In the genomic region with DNA sequence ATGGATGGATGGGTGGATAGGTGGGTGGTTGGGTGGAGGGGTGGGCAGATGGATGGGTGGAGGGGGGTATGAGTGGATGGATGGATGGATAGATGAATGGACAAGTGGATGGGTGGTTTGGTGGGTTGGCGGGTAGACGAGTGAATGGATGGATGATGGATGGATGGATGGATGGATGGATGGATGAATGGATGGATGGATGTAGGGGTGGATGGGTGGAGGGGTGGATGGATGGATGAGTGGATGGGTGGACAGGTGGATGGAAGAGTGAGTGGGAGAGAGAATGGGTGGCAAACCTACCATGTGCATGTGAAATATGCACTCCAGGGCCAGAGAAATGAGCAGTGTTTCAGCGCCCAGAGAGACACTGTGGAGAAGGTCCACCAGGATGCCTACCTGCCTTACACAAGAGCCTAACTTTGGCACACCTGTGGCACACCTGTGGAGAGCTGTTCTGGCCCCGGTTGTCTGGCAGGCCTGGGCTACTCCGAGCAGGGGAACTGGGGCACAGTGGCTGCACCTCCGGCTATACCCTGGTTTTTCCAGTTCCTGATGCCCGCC, we compare ENCODE assay signal across 14 cellular contexts. TPM values are rescaled to one million over a fixed set of nuclear protein-coding genes. Genes with fewer than 3 reads are reported as not detected.
DNase-seq lines count a peak whose midpoint lies in the region; ATAC-seq and TF ChIP-seq lines count a peak whose summit lies in the region.
"Had no signal": no experiment of that assay in that cellular context is flagged by ENCODE, and none has a peak within 500 bp of the region (broad histone marks: within the 10 kb centered on the region; RNA-seq: fewer than 3 reads in every experiment).

No MANE protein-coding gene starts in this region.

- H3K4me3 ChIP-seq in cardiac muscle cell: no peak overlapping the region
- H3K4me3 ChIP-seq: esophagus muscularis mucosa had no signal

- H3K4me1 Mint-ChIP-seq in endothelial cell (ENCODE audit: unreplicated experiment): peaks cover 75% of the 10 kb centered on the region
- H3K4me1 Mint-ChIP-seq in mesothelial cell of epicardium: peaks cover 78% of the 10 kb centered on the region
- H3K4me1 Mint-ChIP-seq: CD4-positive, CD25-positive, alpha-beta regulatory T cell had no signal

- no peaks in the 10 kb centered on the region for H3K9me3 ChIP-seq in cardiac muscle cell (ENCODE audit: low read depth)
- H3K9me3 ChIP-seq: esophagus muscularis mucosa had no signal

- H3K4me1 ChIP-seq in cardiac muscle cell (ENCODE audit: low read depth): peaks cover 76% of the 10 kb centered on the region

- TF ChIP-seq CTCF in cardiac muscle cell (IDR thresholded peaks at IDR 0.05; ENCODE audit: low read depth, low read length): no peak
- no peak for TF ChIP-seq CTCF in endothelial cell (IDR thresholded peaks at IDR 0.05; ENCODE audit: unreplicated experiment)
- no peak for TF ChIP-seq CTCF in mesothelial cell of epicardium (IDR thresholded peaks at IDR 0.05; ENCODE audit: unreplicated experiment)
- no peak for TF ChIP-seq CTCF in GM10266 (IDR thresholded peaks at IDR 0.05; ENCODE audit: control insufficient read depth, insufficient read depth, low read depth, missing control alignments)

- no peaks in the 10 kb centered on the region for H3K27me3 ChIP-seq in cardiac muscle cell
- H3K27me3 ChIP-seq: esophagus muscularis mucosa had no signal

- H3K27ac Mint-ChIP-seq in endothelial cell (ENCODE audit: unreplicated experiment): no peak overlapping the region
- peak overlapping the region; percentile 100 for H3K27ac Mint-ChIP-seq in mesothelial cell of epicardium
- H3K27ac Mint-ChIP-seq: activated CD8-positive, alpha-beta T cell treated with anti-CD3 and anti-CD28 coated beads for 36 hours; CD4-positive, CD25-positive, alpha-beta regulatory T cell had no signal

- intact Hi-C loops in left cardiac atrium (cut with DNase I): no loop called here

- H3K4me3 Mint-ChIP-seq in endothelial cell (ENCODE audit: unreplicated experiment): peak overlapping the region; percentile 79
- no peak overlapping the region for H3K4me3 Mint-ChIP-seq in mesothelial cell of epicardium
- H3K4me3 Mint-ChIP-seq: activated CD8-positive, alpha-beta T cell treated with anti-CD3 and anti-CD28 coated beads for 36 hours; CD4-positive, CD25-positive, alpha-beta regulatory T cell had no signal

- peaks cover 49% of the 10 kb centered on the region for H3K36me3 Mint-ChIP-seq in endothelial cell (ENCODE audit: low read depth, unreplicated experiment)
- peaks cover 14% of the 10 kb centered on the region for H3K36me3 Mint-ChIP-seq in mesothelial cell of epicardium
- H3K36me3 Mint-ChIP-seq: CD4-positive, CD25-positive, alpha-beta regulatory T cell had no signal

- peaks cover 4% of the 10 kb centered on the region for H3K36me3 ChIP-seq in cardiac muscle cell

- ATAC-seq in left cardiac atrium: no peak
- no peak for ATAC-seq in activated CD4-positive, CD25-positive, alpha-beta regulatory T cell treated with anti-CD3 and anti-CD28 coated beads, Interleukin-2, amount 50 U/mL, for 24 hours
- ATAC-seq: activated CD8-positive, alpha-beta T cell treated with anti-CD3 and anti-CD28 coated beads for 36 hours had no signal

- H3K27me3 Mint-ChIP-seq in endothelial cell (ENCODE audit: unreplicated experiment) (peaks cover 15% of the 10 kb centered on the region), mesothelial cell of epicardium (ENCODE audit: low read depth) (no peaks in the 10 kb centered on the region)

- no peak for DNase-seq in cardiac muscle cell (ENCODE audit: low read depth in 1 of 2, low spot score in 1 of 2)
- no peak for DNase-seq in left cardiac atrium
- no peak for DNase-seq in endothelial cell (ENCODE audit: low spot score)
- DNase-seq in mesothelial cell of epicardium (ENCODE audit: low spot score in 2 of 2, unreplicated experiment in 2 of 2): no peak
- DNase-seq in ureter (ENCODE audit: low spot score): peak; percentile 86
- no peak for DNase-seq in pons (ENCODE audit: low spot score)
- DNase-seq in GM10266 (ENCODE audit: extremely low spot score): no peak
- DNase-seq: 8988T; activated CD8-positive, alpha-beta T cell treated with anti-CD3 and anti-CD28 coated beads for 36 hours; CD4-positive, CD25-positive, alpha-beta regulatory T cell; NCI-H187; posterior cingulate gyrus had no signal

- peak overlapping the region; percentile 98 for H3K27ac ChIP-seq in cardiac muscle cell

- H3K9me3 Mint-ChIP-seq in endothelial cell (ENCODE audit: unreplicated experiment): no peaks in the 10 kb centered on the region
- H3K9me3 Mint-ChIP-seq in mesothelial cell of epicardium: no peaks in the 10 kb centered on the region
- H3K9me3 Mint-ChIP-seq: activated CD8-positive, alpha-beta T cell treated with anti-CD3 and anti-CD28 coated beads for 36 hours; CD4-positive, CD25-positive, alpha-beta regulatory T cell had no signal

RNA-seq across cellular contexts. Expression of gene EPHA2, which starts 12.8 kb away (rescaled TPM):
- 21.6 and 26.2 TPM in 2 replicates for total RNA-seq in cardiac muscle cell
- 9.8 and 14.0 TPM in 2 replicates for polyA plus RNA-seq in cardiac muscle cell
- total RNA-seq in left cardiac atrium: 10 to 100 TPM in 1 of 2 donors, 1 to 10 TPM in 1; 8.1 to 24.1 TPM
- total RNA-seq in endothelial cell (ENCODE audit: unreplicated experiment): 109 TPM
- 71.8 to 76.3 TPM (median 75.0 TPM) in 3 replicates for total RNA-seq in mesothelial cell of epicardium
- total RNA-seq in ureter: 58.9 TPM
- total RNA-seq: activated CD8-positive, alpha-beta T cell treated with anti-CD3 and anti-CD28 coated beads for 36 hours; CD4-positive, CD25-positive, alpha-beta regulatory T cell had no signal
- polyA plus RNA-seq: CD4-positive, CD25-positive, alpha-beta regulatory T cell had no signal
